1 cellular context compared by ENCODE assay signal in the genomic region with DNA sequence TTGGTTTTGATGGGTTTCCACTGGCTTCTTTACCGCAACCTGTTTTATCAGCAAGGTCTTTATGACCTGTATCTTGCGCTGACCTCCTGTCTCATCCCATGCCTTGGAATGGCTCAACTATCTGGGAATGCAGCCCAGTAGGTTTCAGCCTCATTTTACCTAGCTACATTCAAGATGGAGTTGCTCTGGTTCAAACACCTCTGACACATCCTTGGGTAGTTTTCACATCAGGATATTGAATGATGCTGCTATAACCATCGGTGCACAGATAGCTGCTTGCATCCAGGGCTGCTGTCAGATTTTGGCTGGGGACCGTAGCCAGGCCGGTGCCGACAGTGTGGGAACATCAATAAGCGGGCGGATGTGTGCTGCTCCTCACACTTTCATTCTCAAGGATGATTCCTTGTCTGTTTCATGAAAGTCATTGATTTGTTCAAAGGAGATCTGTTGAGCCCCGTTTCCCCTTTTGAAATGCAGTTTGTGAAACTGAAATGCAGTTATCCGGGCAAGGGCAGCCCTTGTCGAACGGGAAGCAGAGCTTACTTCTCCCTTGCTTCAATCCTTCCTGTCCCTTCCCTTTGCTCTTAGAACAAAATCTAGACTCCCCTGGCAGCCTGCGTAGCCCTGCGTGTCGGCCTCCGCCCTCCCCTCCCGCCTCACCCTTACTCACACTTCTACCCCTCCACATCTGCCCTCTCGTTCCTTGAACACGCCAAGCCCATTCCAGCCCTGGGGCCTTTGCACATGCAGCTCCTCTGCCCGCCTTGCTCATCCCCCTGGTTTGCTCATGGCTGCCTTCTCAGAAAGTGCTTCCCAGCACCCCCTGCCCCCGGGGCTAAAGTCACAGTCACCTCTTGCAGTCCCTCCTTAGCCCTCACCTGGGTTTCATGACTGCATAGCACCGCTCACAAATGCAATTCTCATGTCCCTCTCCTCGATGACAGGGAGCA.
TF ChIP-seq lines count a peak whose summit lies in the region.

No MANE protein-coding gene starts in this region.

TF ChIP-seq in GM23338, 12 proteins besides CTCF, POLR2A, EP300 and RAD21 (continued from another document):
- TF ChIP-seq, protein P1, sequence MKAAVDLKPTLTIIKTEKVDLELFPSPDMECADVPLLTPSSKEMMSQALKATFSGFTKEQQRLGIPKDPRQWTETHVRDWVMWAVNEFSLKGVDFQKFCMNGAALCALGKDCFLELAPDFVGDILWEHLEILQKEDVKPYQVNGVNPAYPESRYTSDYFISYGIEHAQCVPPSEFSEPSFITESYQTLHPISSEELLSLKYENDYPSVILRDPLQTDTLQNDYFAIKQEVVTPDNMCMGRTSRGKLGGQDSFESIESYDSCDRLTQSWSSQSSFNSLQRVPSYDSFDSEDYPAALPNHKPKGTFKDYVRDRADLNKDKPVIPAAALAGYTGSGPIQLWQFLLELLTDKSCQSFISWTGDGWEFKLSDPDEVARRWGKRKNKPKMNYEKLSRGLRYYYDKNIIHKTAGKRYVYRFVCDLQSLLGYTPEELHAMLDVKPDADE (IDR thresholded peaks at IDR 0.05) = no peak
- TF ChIP-seq JUNB (IDR thresholded peaks at IDR 0.05; ENCODE audit: unreplicated experiment) = no peak
- TF ChIP-seq, protein P2, sequence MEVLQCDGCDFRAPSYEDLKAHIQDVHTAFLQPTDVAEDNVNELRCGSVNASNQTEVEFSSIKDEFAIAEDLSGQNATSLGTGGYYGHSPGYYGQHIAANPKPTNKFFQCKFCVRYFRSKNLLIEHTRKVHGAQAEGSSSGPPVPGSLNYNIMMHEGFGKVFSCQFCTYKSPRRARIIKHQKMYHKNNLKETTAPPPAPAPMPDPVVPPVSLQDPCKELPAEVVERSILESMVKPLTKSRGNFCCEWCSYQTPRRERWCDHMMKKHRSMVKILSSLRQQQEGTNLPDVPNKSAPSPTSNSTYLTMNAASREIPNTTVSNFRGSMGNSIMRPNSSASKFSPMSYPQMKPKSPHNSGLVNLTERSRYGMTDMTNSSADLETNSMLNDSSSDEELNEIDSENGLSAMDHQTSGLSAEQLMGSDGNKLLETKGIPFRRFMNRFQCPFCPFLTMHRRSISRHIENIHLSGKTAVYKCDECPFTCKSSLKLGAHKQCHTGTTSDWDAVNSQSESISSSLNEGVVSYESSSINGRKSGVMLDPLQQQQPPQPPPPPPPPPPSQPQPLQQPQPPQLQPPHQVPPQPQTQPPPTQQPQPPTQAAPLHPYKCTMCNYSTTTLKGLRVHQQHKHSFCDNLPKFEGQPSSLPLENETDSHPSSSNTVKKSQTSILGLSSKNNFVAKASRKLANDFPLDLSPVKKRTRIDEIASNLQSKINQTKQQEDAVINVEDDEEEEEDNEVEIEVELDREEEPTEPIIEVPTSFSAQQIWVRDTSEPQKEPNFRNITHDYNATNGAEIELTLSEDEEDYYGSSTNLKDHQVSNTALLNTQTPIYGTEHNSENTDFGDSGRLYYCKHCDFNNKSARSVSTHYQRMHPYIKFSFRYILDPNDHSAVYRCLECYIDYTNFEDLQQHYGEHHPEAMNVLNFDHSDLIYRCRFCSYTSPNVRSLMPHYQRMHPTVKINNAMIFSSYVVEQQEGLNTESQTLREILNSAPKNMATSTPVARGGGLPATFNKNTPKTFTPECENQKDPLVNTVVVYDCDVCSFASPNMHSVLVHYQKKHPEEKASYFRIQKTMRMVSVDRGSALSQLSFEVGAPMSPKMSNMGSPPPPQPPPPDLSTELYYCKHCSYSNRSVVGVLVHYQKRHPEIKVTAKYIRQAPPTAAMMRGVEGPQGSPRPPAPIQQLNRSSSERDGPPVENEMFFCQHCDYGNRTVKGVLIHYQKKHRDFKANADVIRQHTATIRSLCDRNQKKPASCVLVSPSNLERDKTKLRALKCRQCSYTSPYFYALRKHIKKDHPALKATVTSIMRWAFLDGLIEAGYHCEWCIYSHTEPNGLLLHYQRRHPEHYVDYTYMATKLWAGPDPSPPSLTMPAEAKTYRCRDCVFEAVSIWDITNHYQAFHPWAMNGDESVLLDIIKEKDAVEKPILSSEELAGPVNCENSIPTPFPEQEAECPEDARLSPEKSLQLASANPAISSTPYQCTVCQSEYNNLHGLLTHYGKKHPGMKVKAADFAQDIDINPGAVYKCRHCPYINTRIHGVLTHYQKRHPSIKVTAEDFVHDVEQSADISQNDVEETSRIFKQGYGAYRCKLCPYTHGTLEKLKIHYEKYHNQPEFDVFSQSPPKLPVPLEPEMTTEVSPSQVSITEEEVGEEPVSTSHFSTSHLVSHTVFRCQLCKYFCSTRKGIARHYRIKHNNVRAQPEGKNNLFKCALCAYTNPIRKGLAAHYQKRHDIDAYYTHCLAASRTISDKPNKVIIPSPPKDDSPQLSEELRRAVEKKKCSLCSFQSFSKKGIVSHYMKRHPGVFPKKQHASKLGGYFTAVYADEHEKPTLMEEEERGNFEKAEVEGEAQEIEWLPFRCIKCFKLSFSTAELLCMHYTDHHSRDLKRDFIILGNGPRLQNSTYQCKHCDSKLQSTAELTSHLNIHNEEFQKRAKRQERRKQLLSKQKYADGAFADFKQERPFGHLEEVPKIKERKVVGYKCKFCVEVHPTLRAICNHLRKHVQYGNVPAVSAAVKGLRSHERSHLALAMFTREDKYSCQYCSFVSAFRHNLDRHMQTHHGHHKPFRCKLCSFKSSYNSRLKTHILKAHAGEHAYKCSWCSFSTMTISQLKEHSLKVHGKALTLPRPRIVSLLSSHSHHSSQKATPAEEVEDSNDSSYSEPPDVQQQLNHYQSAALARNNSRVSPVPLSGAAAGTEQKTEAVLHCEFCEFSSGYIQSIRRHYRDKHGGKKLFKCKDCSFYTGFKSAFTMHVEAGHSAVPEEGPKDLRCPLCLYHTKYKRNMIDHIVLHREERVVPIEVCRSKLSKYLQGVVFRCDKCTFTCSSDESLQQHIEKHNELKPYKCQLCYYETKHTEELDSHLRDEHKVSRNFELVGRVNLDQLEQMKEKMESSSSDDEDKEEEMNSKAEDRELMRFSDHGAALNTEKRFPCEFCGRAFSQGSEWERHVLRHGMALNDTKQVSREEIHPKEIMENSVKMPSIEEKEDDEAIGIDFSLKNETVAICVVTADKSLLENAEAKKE (CRISPR knock-in tag; IDR thresholded peaks at IDR 0.05) = no peak
- TF ChIP-seq CREB1 (CRISPR knock-in tag; IDR thresholded peaks at IDR 0.05; ENCODE audit: low read depth) = no peak
- TF ChIP-seq STAT1 (IDR thresholded peaks at IDR 0.05; ENCODE audit: unreplicated experiment) = no peak
- TF ChIP-seq, protein P3, sequence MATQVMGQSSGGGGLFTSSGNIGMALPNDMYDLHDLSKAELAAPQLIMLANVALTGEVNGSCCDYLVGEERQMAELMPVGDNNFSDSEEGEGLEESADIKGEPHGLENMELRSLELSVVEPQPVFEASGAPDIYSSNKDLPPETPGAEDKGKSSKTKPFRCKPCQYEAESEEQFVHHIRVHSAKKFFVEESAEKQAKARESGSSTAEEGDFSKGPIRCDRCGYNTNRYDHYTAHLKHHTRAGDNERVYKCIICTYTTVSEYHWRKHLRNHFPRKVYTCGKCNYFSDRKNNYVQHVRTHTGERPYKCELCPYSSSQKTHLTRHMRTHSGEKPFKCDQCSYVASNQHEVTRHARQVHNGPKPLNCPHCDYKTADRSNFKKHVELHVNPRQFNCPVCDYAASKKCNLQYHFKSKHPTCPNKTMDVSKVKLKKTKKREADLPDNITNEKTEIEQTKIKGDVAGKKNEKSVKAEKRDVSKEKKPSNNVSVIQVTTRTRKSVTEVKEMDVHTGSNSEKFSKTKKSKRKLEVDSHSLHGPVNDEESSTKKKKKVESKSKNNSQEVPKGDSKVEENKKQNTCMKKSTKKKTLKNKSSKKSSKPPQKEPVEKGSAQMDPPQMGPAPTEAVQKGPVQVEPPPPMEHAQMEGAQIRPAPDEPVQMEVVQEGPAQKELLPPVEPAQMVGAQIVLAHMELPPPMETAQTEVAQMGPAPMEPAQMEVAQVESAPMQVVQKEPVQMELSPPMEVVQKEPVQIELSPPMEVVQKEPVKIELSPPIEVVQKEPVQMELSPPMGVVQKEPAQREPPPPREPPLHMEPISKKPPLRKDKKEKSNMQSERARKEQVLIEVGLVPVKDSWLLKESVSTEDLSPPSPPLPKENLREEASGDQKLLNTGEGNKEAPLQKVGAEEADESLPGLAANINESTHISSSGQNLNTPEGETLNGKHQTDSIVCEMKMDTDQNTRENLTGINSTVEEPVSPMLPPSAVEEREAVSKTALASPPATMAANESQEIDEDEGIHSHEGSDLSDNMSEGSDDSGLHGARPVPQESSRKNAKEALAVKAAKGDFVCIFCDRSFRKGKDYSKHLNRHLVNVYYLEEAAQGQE (IDR thresholded peaks at IDR 0.05; ENCODE audit: unreplicated experiment) = no peak
- TF ChIP-seq ZNF114 (CRISPR knock-in tag; IDR thresholded peaks at IDR 0.05) = no peak
TF ChIP-seq in GM23338: peak in this region for 0.
